ENCODE assay signal across 25 cellular contexts in the genomic region with DNA sequence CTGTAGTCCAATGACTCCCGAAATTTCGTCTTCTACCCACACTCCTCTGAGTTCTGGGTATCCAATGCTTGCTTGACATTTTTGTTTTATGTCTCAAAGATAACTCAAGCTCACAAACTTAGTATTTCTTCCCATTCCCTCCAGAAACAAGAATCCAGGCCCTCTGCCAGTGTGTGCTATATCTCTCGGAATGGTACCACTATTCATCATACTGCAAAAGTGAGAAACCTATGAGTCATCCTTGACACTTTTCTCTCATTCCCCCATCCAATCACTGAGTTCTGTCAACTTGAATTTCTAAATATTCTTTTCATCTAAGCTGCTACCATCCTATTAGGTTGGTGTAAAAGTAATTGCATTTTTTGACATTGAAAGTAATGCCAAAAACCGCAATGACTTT. TPM values are rescaled to one million over a fixed set of nuclear protein-coding genes. Genes with fewer than 3 reads are reported as not detected.
DNase-seq lines count a peak whose midpoint lies in the region; ATAC-seq, FAIRE-seq and TF ChIP-seq lines count a peak whose summit lies in the region.
"Had no signal": no experiment of that assay in that cellular context is flagged by ENCODE, and none has a peak within 500 bp of the region (broad histone marks: within the 10 kb centered on the region; RNA-seq: fewer than 3 reads in every experiment).

No MANE protein-coding gene starts in this region.

- H3K9me1 ChIP-seq in endothelial cell of umbilical vein (replicated peaks; ENCODE audit: control insufficient read depth, extremely low read depth, insufficient read depth, low read length), result no peaks in the 10 kb centered on the region

- FAIRE-seq in endothelial cell of umbilical vein (lab: Jason Lieb, UNC), result no peak
- FAIRE-seq: islet of Langerhans, RCC 7860 had no signal

- no peak for TF ChIP-seq CTCF in endothelial cell of umbilical vein (IDR thresholded peaks at IDR 0.05; ENCODE audit: extremely low read depth in 1 of 2, insufficient read depth in 1 of 2, low read depth in 1 of 2, low read length in 2 of 2)
- TF ChIP-seq CTCF in mucosa of descending colon (IDR thresholded peaks at IDR 0.05), result no peak

- peaks cover 20% of the 10 kb centered on the region for H3K4me1 ChIP-seq in endothelial cell of umbilical vein (ENCODE audit: control insufficient read depth, extremely low read depth, insufficient read depth, low read length)
- peaks cover 9% of the 10 kb centered on the region for H3K4me1 ChIP-seq in mucosa of descending colon (ENCODE audit: low read depth)
- H3K4me1 ChIP-seq: BLaER1, colonic mucosa, esophagus squamous epithelium, parathyroid adenoma, right atrium auricular region had no signal

- no TSS peak for BruUV-seq in endothelial cell of umbilical vein (replicated peaks; lab: Mats Ljungman, UMichigan)

- H3K4me3 ChIP-seq in MG63 (no peak overlapping the region), endothelial cell of umbilical vein (replicated peaks in 1 of 3; ENCODE audit: insufficient read depth in 1 of 3, low read depth in 1 of 3, low read length in 3 of 3) (no peak overlapping the region), mucosa of descending colon (no peak overlapping the region)
- H3K4me3 ChIP-seq: BLaER1, colonic mucosa, esophagus squamous epithelium, right atrium auricular region had no signal

- peak overlapping the region; percentile 34 for H3K4me2 ChIP-seq in endothelial cell of umbilical vein (ENCODE audit: insufficient read depth, low read length)
- H3K4me2 ChIP-seq: BLaER1 had no signal

- POLR2A ChIA-PET in endothelial cell of umbilical vein (lab: Charles Lee), result no interaction called here

- H3K9ac ChIP-seq in endothelial cell of umbilical vein (replicated peaks; ENCODE audit: extremely low read depth, insufficient read depth, low read length), result no peak overlapping the region
- H3K9ac ChIP-seq: BLaER1, parathyroid adenoma had no signal

- ATAC-seq in mucosa of descending colon, result peak; percentile 33
- ATAC-seq: activated CD8-positive, alpha-beta memory T cell treated with anti-CD3 and anti-CD28 coated beads, Interleukin-2, amount 10 ng/mL, durations not matched to agents 7 days and 5 days; effector memory CD8-positive, alpha-beta T cell; T-cell had no signal

- CTCF ChIA-PET in endothelial cell of umbilical vein (lab: Charles Lee), result interaction anchor here (1.2 to 1.7 kb wide), 5 partner anchors 10 to 337 kb away, joined by 3 to 8 read pairs (median 4); partner anchors contain the start of gene SLC12A2

- peaks cover 9% of the 10 kb centered on the region for H4K20me1 ChIP-seq in endothelial cell of umbilical vein (replicated peaks; ENCODE audit: control insufficient read depth, extremely low read depth, insufficient read depth, low read length)

- intact Hi-C loops in endothelial cell of umbilical vein (cut with micrococcal nuclease), result no loop called here
- intact Hi-C loops in mucosa of descending colon (cut with DNase I, micrococcal nuclease), result no loop called here

- no peak for TF ChIP-seq POLR2A in endothelial cell of umbilical vein (IDR thresholded peaks at IDR 0.05; ENCODE audit: low read depth, low read length)

- peak overlapping the region; percentile 19 for H3K27ac ChIP-seq in endothelial cell of umbilical vein (ENCODE audit: insufficient read depth, low read depth, low read length)
- H3K27ac ChIP-seq: BLaER1, colonic mucosa, esophagus squamous epithelium, parathyroid adenoma, right atrium auricular region had no signal

- H3K9me3 ChIP-seq in MG63 (peaks cover 19% of the 10 kb centered on the region), endothelial cell of umbilical vein (replicated peaks; ENCODE audit: control insufficient read depth, insufficient read depth, low read length) (peaks cover 2% of the 10 kb centered on the region), mucosa of descending colon (peaks cover 19% of the 10 kb centered on the region)
- H3K9me3 ChIP-seq: colonic mucosa had no signal

- H2AFZ ChIP-seq in endothelial cell of umbilical vein (ENCODE audit: low read depth, low read length), result no peak overlapping the region
- H2AFZ ChIP-seq: parathyroid adenoma had no signal

- peak; percentile 50 for DNase-seq in EH (ENCODE audit: low read depth)
- peak; percentile 11 for DNase-seq in MG63
- no peak for DNase-seq in endothelial cell of umbilical vein (ENCODE audit: low read depth, low spot score)
- DNase-seq in mucosa of descending colon, result no peak
- DNase-seq in NCI-H748 (lab: John Stamatoyannopoulos, UW; ENCODE audit: unreplicated experiment), result no peak
- no peak for DNase-seq in DMS79 (lab: John Stamatoyannopoulos, UW)
- no peak for DNase-seq in NCI-H1436 treated with DMSO at 0.1 percent for 48 hours (lab: John Stamatoyannopoulos, UW)
- DNase-seq in Kasumi-1 (lab: John Stamatoyannopoulos, UW), result no peak
- DNase-seq: activated CD4-positive, CD25-positive, alpha-beta regulatory T cell; activated CD8-positive, alpha-beta memory T cell treated with anti-CD3 and anti-CD28 coated beads, Interleukin-2, amount 10 ng/mL, durations not matched to agents 7 days and 5 days; activated naive CD4-positive, alpha-beta T cell treated with anti-CD3 and anti-CD28 coated beads for 36 hours; colonic mucosa; DMS79 treated with DMSO at 0.1 percent for 48 hours; effector memory CD8-positive, alpha-beta T cell; esophagus squamous epithelium; NCI-H1092; NCI-H187; NCI-H526 treated with DMSO at 0.1 percent for 48 hours; stimulated activated CD4-positive, alpha-beta T cell treated with anti-CD3 and anti-CD28 coated beads, Interleukin-2, amount 100 ng/mL, for 24 hours; T-cell had no signal

- H3K27me3 ChIP-seq in MG63, result no peaks in the 10 kb centered on the region
- no peaks in the 10 kb centered on the region for H3K27me3 ChIP-seq in endothelial cell of umbilical vein (ENCODE audit: control insufficient read depth in 2 of 2, insufficient read depth in 2 of 2, low read length in 2 of 2)
- H3K27me3 ChIP-seq: BLaER1, colonic mucosa, esophagus squamous epithelium, right atrium auricular region had no signal

- H3K36me3 ChIP-seq in MG63 (no peaks in the 10 kb centered on the region; the same call in none of the 2 replicates), endothelial cell of umbilical vein (ENCODE audit: control insufficient read depth in 2 of 2, extremely low read depth in 1 of 2, insufficient read depth in 2 of 2, low read length in 2 of 2) (no peaks in the 10 kb centered on the region), mucosa of descending colon (ENCODE audit: low read depth) (no peaks in the 10 kb centered on the region)
- H3K36me3 ChIP-seq: colonic mucosa, esophagus squamous epithelium, right atrium auricular region had no signal

- H3K79me2 ChIP-seq in endothelial cell of umbilical vein (ENCODE audit: control insufficient read depth, insufficient read depth, low read length), result peaks cover 57% of the 10 kb centered on the region

- dilution Hi-C loops in endothelial cell of umbilical vein (cut with MboI; ENCODE audit: extremely low pct_ligation_motif_present, low sequenced_read_pairs), result no loop called here

TF ChIP-seq in endothelial cell of umbilical vein, 7 proteins besides CTCF, POLR2A, EP300 and RAD21:
- TF ChIP-seq GATA2 (IDR thresholded peaks at IDR 0.05; ENCODE audit: insufficient read depth, insufficient read length, low read depth, low read length) (no peak), JUN (IDR thresholded peaks at IDR 0.05; ENCODE audit: borderline replicate concordance, insufficient read depth, insufficient read length, low read depth) (peak; percentile 63)

RNA-seq across cellular contexts. Expression of gene SLC12A2, which starts 9.8 kb away (rescaled TPM):
- 6.4 and 16.9 TPM in 2 replicates for total RNA-seq in MG63 (2014; rRNA removed; shearing (Covaris generic); ENCODE audit: low replicate concordance)
- total RNA-seq in endothelial cell of umbilical vein (41.7 and 59.5 TPM in 2 replicates), mucosa of descending colon (100 to 1,000 TPM in 2 of 3 donors, 10 to 100 TPM in 1; 67.6 to 207 (median 151) TPM)
- polyA plus RNA-seq in endothelial cell of umbilical vein, result 9.4 and 11.0 TPM in 2 replicates
- 6.8 and 8.1 TPM in 2 replicates for polyA plus RNA-seq in endothelial cell of umbilical vein (2011; cell fraction: cytosol; rRNA removed)
- 16.5 and 20.2 TPM in 2 replicates for polyA plus RNA-seq in endothelial cell of umbilical vein (2011; cell fraction: nucleus; rRNA removed)
- polyA plus RNA-seq in endothelial cell of umbilical vein (2012), result 14.8 and 25.1 TPM in 2 replicates
- 58.9 and 62.0 TPM in 2 replicates for polyA minus RNA-seq in endothelial cell of umbilical vein
- 12.0 TPM for polyA minus RNA-seq in endothelial cell of umbilical vein (2011; cell fraction: cytosol; rRNA and poly(A)+ RNA removed)
- polyA minus RNA-seq in endothelial cell of umbilical vein (2011; cell fraction: nucleus; rRNA and poly(A)+ RNA removed), result 70.1 and 79.0 TPM in 2 replicates

Comparison
In these comparisons a context has a peak if more than half of its experiments do, and no peak if none do; other contexts are left out.
1. DNase-seq: peak in EH (single experiment) and MG63 (single experiment); none in endothelial cell of umbilical vein (single experiment), mucosa of descending colon (0 of 3), NCI-H748 (single experiment), DMS79 (single experiment), NCI-H1436 treated with DMSO at 0.1 percent for 48 hours (single experiment) and Kasumi-1 (0 of 2).